ENCODE assay signal across 25 cellular contexts in the genomic region with DNA sequence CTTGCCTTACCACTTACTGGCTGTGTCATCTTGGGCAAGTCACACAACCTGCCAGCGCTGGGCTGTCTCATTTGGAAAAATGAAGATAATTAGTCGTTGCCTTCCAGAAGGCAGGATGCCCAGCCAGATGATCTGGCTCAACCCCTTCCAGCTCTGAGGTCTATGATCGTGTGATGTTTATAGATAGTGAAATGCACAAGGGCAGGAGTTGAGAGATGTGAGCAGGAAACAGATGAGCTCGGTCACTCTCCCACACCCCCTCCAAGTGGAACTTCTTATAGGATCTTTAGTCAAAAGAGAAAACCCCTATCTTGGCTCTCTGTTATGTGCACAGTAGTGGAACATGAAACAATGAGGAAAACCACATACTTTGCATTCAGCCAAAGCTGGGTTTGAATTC.
A peak's percentile ranks its signal among the peaks of the same experiment; 100 is the strongest.
DNase-seq lines count a peak whose midpoint lies in the region; ATAC-seq and TF ChIP-seq lines count a peak whose summit lies in the region.
"Had no signal": no experiment of that assay in that cellular context is flagged by ENCODE, and none has a peak within 500 bp of the region (broad histone marks: within the 10 kb centered on the region; RNA-seq: fewer than 3 reads in every experiment).

No MANE protein-coding gene starts in this region.

- peaks cover 4% of the 10 kb centered on the region for H3K9me3 Mint-ChIP-seq in activated T-cell treated with anti-CD3 and anti-CD28 coated beads, Interleukin-2, amount 50 U/mL, for 24 hours

- H3K4me2 ChIP-seq in BLaER1, result peak overlapping the region; percentile 49

- no peaks in the 10 kb centered on the region for H3K9me3 ChIP-seq in BLaER1
- H3K9me3 ChIP-seq: body of pancreas, tibial nerve had no signal

- no peak overlapping the region for H3K27ac Mint-ChIP-seq in activated T-cell treated with anti-CD3 and anti-CD28 coated beads, Interleukin-2, amount 50 U/mL, for 24 hours
- H3K27ac Mint-ChIP-seq: activated naive CD4-positive, alpha-beta T cell treated with anti-CD3 and anti-CD28 coated beads, Interleukin-2, amount 50 U/mL, for 24 hours; naive thymus-derived CD4-positive, alpha-beta T cell; stimulated activated naive CD8-positive, alpha-beta T cell treated with anti-CD3 and anti-CD28 coated beads, Interleukin-15, amount 100 ng/mL, for 72 hours had no signal

- DNase-seq in epithelial cell of prostate (ENCODE audit: low read depth, low spot score) (no peak), omental fat pad (ENCODE audit: low spot score) (no peak), COLO829 (ENCODE audit: low spot score) (no peak), NCI-H524 treated with DMSO at 0.1 percent for 48 hours (lab: John Stamatoyannopoulos, UW) (no peak)
- DNase-seq in activated T-cell treated with anti-CD3 and anti-CD28 coated beads, Interleukin-2, amount 50 U/mL, for 24 hours, result no peak
- DNase-seq: activated CD4-positive, CD25-positive, alpha-beta regulatory T cell treated with anti-CD3 and anti-CD28 coated beads, Interleukin-2, amount 50 U/mL, for 72 hours; activated CD8-positive, alpha-beta memory T cell treated with anti-CD3 and anti-CD28 coated beads for 24 hours; activated T-cell treated with anti-CD3 and anti-CD28 coated beads, Interleukin-2, amount 50 U/mL, for 48 hours; body of pancreas; DMS 273 treated with DMSO at 0.1 percent for 48 hours; effector CD4-positive, alpha-beta T cell; Karpas-422; naive thymus-derived CD4-positive, alpha-beta T cell; NCI-H1105 treated with DMSO at 0.1 percent for 48 hours; NCI-H2081; NCI-H345; PC-3; SIG-M5; stimulated activated naive CD8-positive, alpha-beta T cell treated with anti-CD3 and anti-CD28 coated beads, Interleukin-15, amount 100 ng/mL, for 72 hours had no signal

- H4K20me1 ChIP-seq in BLaER1, result no peaks in the 10 kb centered on the region

- no peaks in the 10 kb centered on the region for H3K36me3 ChIP-seq in BLaER1
- H3K36me3 ChIP-seq: tibial nerve had no signal

- H3K4me3 ChIP-seq in BLaER1, result no peak overlapping the region
- H3K4me3 ChIP-seq: body of pancreas, tibial nerve had no signal

- H3K27me3 Mint-ChIP-seq in activated T-cell treated with anti-CD3 and anti-CD28 coated beads, Interleukin-2, amount 50 U/mL, for 24 hours, result no peaks in the 10 kb centered on the region
- H3K27me3 Mint-ChIP-seq: stimulated activated naive CD8-positive, alpha-beta T cell treated with anti-CD3 and anti-CD28 coated beads, Interleukin-15, amount 100 ng/mL, for 72 hours had no signal

- ATAC-seq in HG03442 (IDR thresholded peaks at IDR 0.05; ENCODE audit: unreplicated experiment), result peak; percentile 52
- ATAC-seq in omental fat pad (ENCODE audit: low FRiP score), result peak; percentile 54
- ATAC-seq: body of pancreas; HCT116; naive thymus-derived CD4-positive, alpha-beta T cell; PC-3; stimulated activated naive CD8-positive, alpha-beta T cell treated with anti-CD3 and anti-CD28 coated beads, Interleukin-15, amount 100 ng/mL, for 72 hours had no signal

- no peak overlapping the region for H3K9ac ChIP-seq in BLaER1

- no peaks in the 10 kb centered on the region for H3K36me3 Mint-ChIP-seq in activated T-cell treated with anti-CD3 and anti-CD28 coated beads, Interleukin-2, amount 50 U/mL, for 24 hours (ENCODE audit: low read depth)
- H3K36me3 Mint-ChIP-seq: activated naive CD4-positive, alpha-beta T cell treated with anti-CD3 and anti-CD28 coated beads, Interleukin-2, amount 50 U/mL, for 24 hours; naive thymus-derived CD4-positive, alpha-beta T cell had no signal

- TF ChIP-seq CTCF in omental fat pad (IDR thresholded peaks at IDR 0.05), result no peak

- H3K4me3 Mint-ChIP-seq in activated T-cell treated with anti-CD3 and anti-CD28 coated beads, Interleukin-2, amount 50 U/mL, for 24 hours, result no peak overlapping the region
- H3K4me3 Mint-ChIP-seq: activated naive CD4-positive, alpha-beta T cell treated with anti-CD3 and anti-CD28 coated beads, Interleukin-2, amount 50 U/mL, for 24 hours; naive thymus-derived CD4-positive, alpha-beta T cell; stimulated activated naive CD8-positive, alpha-beta T cell treated with anti-CD3 and anti-CD28 coated beads, Interleukin-15, amount 100 ng/mL, for 72 hours had no signal

- H3K4me1 Mint-ChIP-seq in activated T-cell treated with anti-CD3 and anti-CD28 coated beads, Interleukin-2, amount 50 U/mL, for 24 hours (ENCODE audit: low read depth), result no peaks in the 10 kb centered on the region
- H3K4me1 Mint-ChIP-seq: activated naive CD4-positive, alpha-beta T cell treated with anti-CD3 and anti-CD28 coated beads, Interleukin-2, amount 50 U/mL, for 24 hours; stimulated activated naive CD8-positive, alpha-beta T cell treated with anti-CD3 and anti-CD28 coated beads, Interleukin-15, amount 100 ng/mL, for 72 hours had no signal

- peaks cover 16% of the 10 kb centered on the region for H3K4me1 ChIP-seq in BLaER1
- H3K4me1 ChIP-seq: body of pancreas, tibial nerve had no signal

- H3K27me3 ChIP-seq in BLaER1, result no peaks in the 10 kb centered on the region
- H3K27me3 ChIP-seq: body of pancreas, tibial nerve had no signal

- no peak overlapping the region for H3K27ac ChIP-seq in BLaER1
- peak overlapping the region; percentile 2 for H3K27ac ChIP-seq in epithelial cell of prostate
- H3K27ac ChIP-seq: body of pancreas, C4-2B, tibial nerve had no signal
